ENCODE assay signal across 1 cellular context in genomic region chr1:44405041-44405803, GRCh38.
TF ChIP-seq lines count a peak whose summit lies in the region.

Gene RNF220, plus strand, starts transcription at chr1:44405255.

TF ChIP-seq in HEK293, 187 proteins besides CTCF, POLR2A, EP300 and RAD21 (continued from another document):
- no peak for TF ChIP-seq ATF2 (tag by site-specific recombination; IDR thresholded peaks at IDR 0.05; ENCODE audit: low read depth)
- TF ChIP-seq, protein P1, sequence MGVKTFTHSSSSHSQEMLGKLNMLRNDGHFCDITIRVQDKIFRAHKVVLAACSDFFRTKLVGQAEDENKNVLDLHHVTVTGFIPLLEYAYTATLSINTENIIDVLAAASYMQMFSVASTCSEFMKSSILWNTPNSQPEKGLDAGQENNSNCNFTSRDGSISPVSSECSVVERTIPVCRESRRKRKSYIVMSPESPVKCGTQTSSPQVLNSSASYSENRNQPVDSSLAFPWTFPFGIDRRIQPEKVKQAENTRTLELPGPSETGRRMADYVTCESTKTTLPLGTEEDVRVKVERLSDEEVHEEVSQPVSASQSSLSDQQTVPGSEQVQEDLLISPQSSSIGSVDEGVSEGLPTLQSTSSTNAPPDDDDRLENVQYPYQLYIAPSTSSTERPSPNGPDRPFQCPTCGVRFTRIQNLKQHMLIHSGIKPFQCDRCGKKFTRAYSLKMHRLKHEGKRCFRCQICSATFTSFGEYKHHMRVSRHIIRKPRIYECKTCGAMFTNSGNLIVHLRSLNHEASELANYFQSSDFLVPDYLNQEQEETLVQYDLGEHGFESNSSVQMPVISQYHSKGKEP (tag by site-specific recombination; IDR thresholded peaks at IDR 0.05): peak; percentile 85
- TF ChIP-seq ZNF391 (tag by site-specific recombination; IDR thresholded peaks at IDR 0.05; ENCODE audit: borderline replicate concordance, low read depth): no peak; the same call in 1 of the 2 replicates
- TF ChIP-seq ZNF792 (tag by site-specific recombination; IDR thresholded peaks at IDR 0.05): peak; percentile 43; the same call in 1 of the 2 replicates
- TF ChIP-seq, protein P2, sequence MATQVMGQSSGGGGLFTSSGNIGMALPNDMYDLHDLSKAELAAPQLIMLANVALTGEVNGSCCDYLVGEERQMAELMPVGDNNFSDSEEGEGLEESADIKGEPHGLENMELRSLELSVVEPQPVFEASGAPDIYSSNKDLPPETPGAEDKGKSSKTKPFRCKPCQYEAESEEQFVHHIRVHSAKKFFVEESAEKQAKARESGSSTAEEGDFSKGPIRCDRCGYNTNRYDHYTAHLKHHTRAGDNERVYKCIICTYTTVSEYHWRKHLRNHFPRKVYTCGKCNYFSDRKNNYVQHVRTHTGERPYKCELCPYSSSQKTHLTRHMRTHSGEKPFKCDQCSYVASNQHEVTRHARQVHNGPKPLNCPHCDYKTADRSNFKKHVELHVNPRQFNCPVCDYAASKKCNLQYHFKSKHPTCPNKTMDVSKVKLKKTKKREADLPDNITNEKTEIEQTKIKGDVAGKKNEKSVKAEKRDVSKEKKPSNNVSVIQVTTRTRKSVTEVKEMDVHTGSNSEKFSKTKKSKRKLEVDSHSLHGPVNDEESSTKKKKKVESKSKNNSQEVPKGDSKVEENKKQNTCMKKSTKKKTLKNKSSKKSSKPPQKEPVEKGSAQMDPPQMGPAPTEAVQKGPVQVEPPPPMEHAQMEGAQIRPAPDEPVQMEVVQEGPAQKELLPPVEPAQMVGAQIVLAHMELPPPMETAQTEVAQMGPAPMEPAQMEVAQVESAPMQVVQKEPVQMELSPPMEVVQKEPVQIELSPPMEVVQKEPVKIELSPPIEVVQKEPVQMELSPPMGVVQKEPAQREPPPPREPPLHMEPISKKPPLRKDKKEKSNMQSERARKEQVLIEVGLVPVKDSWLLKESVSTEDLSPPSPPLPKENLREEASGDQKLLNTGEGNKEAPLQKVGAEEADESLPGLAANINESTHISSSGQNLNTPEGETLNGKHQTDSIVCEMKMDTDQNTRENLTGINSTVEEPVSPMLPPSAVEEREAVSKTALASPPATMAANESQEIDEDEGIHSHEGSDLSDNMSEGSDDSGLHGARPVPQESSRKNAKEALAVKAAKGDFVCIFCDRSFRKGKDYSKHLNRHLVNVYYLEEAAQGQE (tag by site-specific recombination; IDR thresholded peaks at IDR 0.05): no peak; the same call in 1 of the 2 replicates
- no peak for TF ChIP-seq ZNF530 (tag by site-specific recombination; IDR thresholded peaks at IDR 0.05; ENCODE audit: low read depth)
- TF ChIP-seq, protein P3, sequence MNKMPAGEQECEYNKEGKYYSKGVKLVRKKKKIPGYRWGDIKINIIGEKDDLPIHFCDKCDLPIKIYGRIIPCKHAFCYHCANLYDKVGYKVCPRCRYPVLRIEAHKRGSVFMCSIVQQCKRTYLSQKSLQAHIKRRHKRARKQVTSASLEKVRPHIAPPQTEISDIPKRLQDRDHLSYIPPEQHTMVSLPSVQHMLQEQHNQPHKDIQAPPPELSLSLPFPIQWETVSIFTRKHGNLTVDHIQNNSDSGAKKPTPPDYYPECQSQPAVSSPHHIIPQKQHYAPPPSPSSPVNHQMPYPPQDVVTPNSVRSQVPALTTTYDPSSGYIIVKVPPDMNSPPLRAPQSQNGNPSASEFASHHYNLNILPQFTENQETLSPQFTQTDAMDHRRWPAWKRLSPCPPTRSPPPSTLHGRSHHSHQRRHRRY (tag by site-specific recombination; IDR thresholded peaks at IDR 0.05): no peak
- TF ChIP-seq ZBTB8A (tag by site-specific recombination; IDR thresholded peaks at IDR 0.05): peak; percentile 65; the same call in 1 of the 2 replicates
- 0 out of 2 replicates have a peak, but pooled peaks have one; percentile 26 for TF ChIP-seq PATZ1 (tag by site-specific recombination; IDR thresholded peaks at IDR 0.05)
- TF ChIP-seq ZNF548 (tag by site-specific recombination; IDR thresholded peaks at IDR 0.05): 0 out of 2 replicates have a peak, but pooled peaks have one; percentile 35
- TF ChIP-seq ZNF558 (tag by site-specific recombination; IDR thresholded peaks at IDR 0.05): peak; percentile 63; the same call in 1 of the 2 replicates
- no peak for TF ChIP-seq TSHZ1 (tag by site-specific recombination; IDR thresholded peaks at IDR 0.05; ENCODE audit: borderline replicate concordance)
- peak; percentile 90 for TF ChIP-seq ZFP69B (tag by site-specific recombination; IDR thresholded peaks at IDR 0.05)
- TF ChIP-seq TCF7L2 (IDR thresholded peaks at IDR 0.05; ENCODE audit: borderline replicate concordance, low read depth, low read length): no peak
- no peak for TF ChIP-seq ZNF791 (tag by site-specific recombination; IDR thresholded peaks at IDR 0.05)
- no peak for TF ChIP-seq ZNF184 (tag by site-specific recombination; IDR thresholded peaks at IDR 0.05)
- TF ChIP-seq ZNF2 (tag by site-specific recombination; IDR thresholded peaks at IDR 0.05): peak; percentile 83
- peak; percentile 17; the same call in 1 of the 2 replicates for TF ChIP-seq ZNF157 (tag by site-specific recombination; IDR thresholded peaks at IDR 0.05)
- TF ChIP-seq ZNF426 (tag by site-specific recombination; IDR thresholded peaks at IDR 0.05): no peak
- no peak for TF ChIP-seq ZNF221 (tag by site-specific recombination; IDR thresholded peaks at IDR 0.05; ENCODE audit: borderline replicate concordance)
- no peak for TF ChIP-seq ZNF292 (tag by site-specific recombination; IDR thresholded peaks at IDR 0.05; ENCODE audit: borderline replicate concordance, low read depth)
- peak; percentile 77 for TF ChIP-seq PRDM1 (tag by site-specific recombination; IDR thresholded peaks at IDR 0.05)
- TF ChIP-seq, protein P4, sequence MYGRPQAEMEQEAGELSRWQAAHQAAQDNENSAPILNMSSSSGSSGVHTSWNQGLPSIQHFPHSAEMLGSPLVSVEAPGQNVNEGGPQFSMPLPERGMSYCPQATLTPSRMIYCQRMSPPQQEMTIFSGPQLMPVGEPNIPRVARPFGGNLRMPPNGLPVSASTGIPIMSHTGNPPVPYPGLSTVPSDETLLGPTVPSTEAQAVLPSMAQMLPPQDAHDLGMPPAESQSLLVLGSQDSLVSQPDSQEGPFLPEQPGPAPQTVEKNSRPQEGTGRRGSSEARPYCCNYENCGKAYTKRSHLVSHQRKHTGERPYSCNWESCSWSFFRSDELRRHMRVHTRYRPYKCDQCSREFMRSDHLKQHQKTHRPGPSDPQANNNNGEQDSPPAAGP (tag by site-specific recombination; IDR thresholded peaks at IDR 0.05): peak; percentile 73
- 0 out of 2 replicates have a peak, but pooled peaks have one; percentile 12 for TF ChIP-seq MZF1 (tag by site-specific recombination; IDR thresholded peaks at IDR 0.05; ENCODE audit: borderline replicate concordance)
- TF ChIP-seq, protein P5, sequence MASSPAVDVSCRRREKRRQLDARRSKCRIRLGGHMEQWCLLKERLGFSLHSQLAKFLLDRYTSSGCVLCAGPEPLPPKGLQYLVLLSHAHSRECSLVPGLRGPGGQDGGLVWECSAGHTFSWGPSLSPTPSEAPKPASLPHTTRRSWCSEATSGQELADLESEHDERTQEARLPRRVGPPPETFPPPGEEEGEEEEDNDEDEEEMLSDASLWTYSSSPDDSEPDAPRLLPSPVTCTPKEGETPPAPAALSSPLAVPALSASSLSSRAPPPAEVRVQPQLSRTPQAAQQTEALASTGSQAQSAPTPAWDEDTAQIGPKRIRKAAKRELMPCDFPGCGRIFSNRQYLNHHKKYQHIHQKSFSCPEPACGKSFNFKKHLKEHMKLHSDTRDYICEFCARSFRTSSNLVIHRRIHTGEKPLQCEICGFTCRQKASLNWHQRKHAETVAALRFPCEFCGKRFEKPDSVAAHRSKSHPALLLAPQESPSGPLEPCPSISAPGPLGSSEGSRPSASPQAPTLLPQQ (tag by site-specific recombination; IDR thresholded peaks at IDR 0.05): peak; percentile 92
